In genomic region chr9:34636791-34637355, GRCh38 we compare ENCODE assay signal across 8 cellular contexts.
A peak's percentile ranks its signal among the peaks of the same experiment; 100 is the strongest.
DNase-seq lines count a peak whose midpoint lies in the region; ATAC-seq and TF ChIP-seq lines count a peak whose summit lies in the region.

No MANE protein-coding gene starts in this region.

- H3K4me1 Mint-ChIP-seq in stimulated activated memory B cell treated with anti-CD40 and anti-IgM and Interleukin-4, amounts not matched to agents 10 μg/mL and 1 μg/mL and 100 μg/mL, for 72 hours: peaks cover 36% of the 10 kb centered on the region

- H3K4me1 ChIP-seq in DOHH2 (ENCODE audit: control insufficient read depth, low read length): peaks cover 23% of the 10 kb centered on the region

- no peaks in the 10 kb centered on the region for H4K20me1 ChIP-seq in DOHH2 (ENCODE audit: control insufficient read depth, insufficient read depth, low read depth, low read length)

- no peak for TF ChIP-seq CTCF in DOHH2 (IDR thresholded peaks at IDR 0.05; ENCODE audit: low read depth, low read length, poor library complexity, severe bottlenecking)

- peak overlapping the region; percentile 95 for H3K4me2 ChIP-seq in DOHH2 (ENCODE audit: low read length)

- peak overlapping the region; percentile 95 for H3K27ac Mint-ChIP-seq in stimulated activated memory B cell treated with anti-CD40 and anti-IgM and Interleukin-4, amounts not matched to agents 10 μg/mL and 1 μg/mL and 100 μg/mL, for 72 hours

- peak; percentile 14 for ATAC-seq in HG03378 (IDR thresholded peaks at IDR 0.05; ENCODE audit: unreplicated experiment)
- no peak for ATAC-seq in stimulated activated memory B cell treated with anti-CD40 and anti-IgM and Interleukin-4, amounts not matched to agents 10 μg/mL and 1 μg/mL and 100 μg/mL, for 72 hours

- no peaks in the 10 kb centered on the region for H3K27me3 Mint-ChIP-seq in stimulated activated memory B cell treated with anti-CD40 and anti-IgM and Interleukin-4, amounts not matched to agents 10 μg/mL and 1 μg/mL and 100 μg/mL, for 72 hours

- H3K4me3 ChIP-seq in DOHH2 (ENCODE audit: low read length) (peak overlapping the region; percentile 95), iPS-11a (ENCODE audit: low read depth, low read length) (peak overlapping the region; percentile 66)

- DNase-seq in activated naive CD4-positive, alpha-beta T cell treated with anti-CD3 and anti-CD28 coated beads, Interleukin-2, amount 50 U/mL, for 16 hours: peak; percentile 55
- DNase-seq in NCI-H345 treated with DMSO at 0.1 percent for 48 hours (lab: John Stamatoyannopoulos, UW; ENCODE audit: unreplicated experiment): no peak
- DNase-seq in NOMO-1 treated with dmso at 0.1 percent for 144 hours (lab: John Stamatoyannopoulos, UW; ENCODE audit: unreplicated experiment): no peak
- no peak for DNase-seq in SW480 (ENCODE audit: low spot score)

- no peaks in the 10 kb centered on the region for H3K9me3 Mint-ChIP-seq in stimulated activated memory B cell treated with anti-CD40 and anti-IgM and Interleukin-4, amounts not matched to agents 10 μg/mL and 1 μg/mL and 100 μg/mL, for 72 hours

- peak overlapping the region; percentile 12; the same call in 1 of the 2 replicates for H3K27ac ChIP-seq in DOHH2 (ENCODE audit: low read depth, low read length)

- H3K9me3 ChIP-seq in DOHH2 (ENCODE audit: control insufficient read depth, insufficient read depth, low read length): no peaks in the 10 kb centered on the region

- no peaks in the 10 kb centered on the region for H3K27me3 ChIP-seq in DOHH2 (ENCODE audit: control insufficient read depth, low read length)

- peaks cover 11% of the 10 kb centered on the region for H3K36me3 Mint-ChIP-seq in stimulated activated memory B cell treated with anti-CD40 and anti-IgM and Interleukin-4, amounts not matched to agents 10 μg/mL and 1 μg/mL and 100 μg/mL, for 72 hours

- no peaks in the 10 kb centered on the region for H3K9me2 ChIP-seq in DOHH2 (replicated peaks; ENCODE audit: control insufficient read depth, low read length)

- H3K36me3 ChIP-seq in DOHH2 (ENCODE audit: control insufficient read depth, low read length): peaks cover 15% of the 10 kb centered on the region; the same call in 1 of the 2 replicates

- peaks cover 3% of the 10 kb centered on the region; the same call in 1 of the 2 replicates for H3F3A ChIP-seq in DOHH2 (ENCODE audit: control insufficient read depth, insufficient read depth)

- H3K4me3 Mint-ChIP-seq in stimulated activated memory B cell treated with anti-CD40 and anti-IgM and Interleukin-4, amounts not matched to agents 10 μg/mL and 1 μg/mL and 100 μg/mL, for 72 hours: peak overlapping the region; percentile 77

- peaks cover 22% of the 10 kb centered on the region for H3K79me2 ChIP-seq in DOHH2 (ENCODE audit: control insufficient read depth, low read length)
